1 cellular context compared by ENCODE assay signal in genomic region chr10:95285556-95285955, GRCh38.
A peak's percentile ranks its signal among the peaks of the same experiment; 100 is the strongest.
TF ChIP-seq lines count a peak whose summit lies in the region.

No MANE protein-coding gene starts in this region.

TF ChIP-seq in K562, 482 proteins besides CTCF, POLR2A, EP300 and RAD21:
- TF ChIP-seq RBM25 (IDR thresholded peaks at IDR 0.05; ENCODE audit: low read depth, low read length, severe bottlenecking) (peak; percentile 84), KDM5B (IDR thresholded peaks at IDR 0.05; ENCODE audit: insufficient replicate concordance, low read depth, low read length) (no peak)
TF ChIP-seq in K562: peak in this region for 1.
